In genomic region chr20:6402026-6402425, GRCh38 we compare ENCODE assay signal across 28 cellular contexts.
"Had no signal": no experiment of that assay in that cellular context is flagged by ENCODE, and none has a peak within 500 bp of the region (broad histone marks: within the 10 kb centered on the region; RNA-seq: fewer than 3 reads in every experiment).

No MANE protein-coding gene starts in this region.

- H2AFZ ChIP-seq: neural progenitor cell had no signal

- H3K27ac ChIP-seq: body of pancreas, dorsolateral prefrontal cortex, esophagus squamous epithelium, heart right ventricle, lower lobe of right lung, neural progenitor cell, sigmoid colon, thoracic aorta, vagina had no signal

- H3K4me2 ChIP-seq: neural progenitor cell had no signal

- H3K4me1 ChIP-seq: body of pancreas, esophagus squamous epithelium, heart right ventricle, lower lobe of right lung, neural progenitor cell, sigmoid colon, vagina had no signal

- H3K4me3 ChIP-seq: body of pancreas, dorsolateral prefrontal cortex, esophagus squamous epithelium, heart right ventricle, lower lobe of right lung, neural progenitor cell, sigmoid colon, thoracic aorta, vagina had no signal

- H3K9ac ChIP-seq: neural progenitor cell had no signal

- DNase-seq: activated CD4-positive, alpha-beta T cell treated with anti-CD3 and anti-CD28 coated beads, Interleukin-2, amount 50 U/mL, for 4 hours; activated CD8-positive, alpha-beta memory T cell treated with anti-CD3 and anti-CD28 coated beads, Interleukin-2, amount 50 U/mL, for 48 hours; activated naive CD4-positive, alpha-beta T cell treated with anti-CD3 and anti-CD28 coated beads for 36 hours; activated naive CD8-positive, alpha-beta T cell treated with anti-CD3 and anti-CD28 coated beads, Interleukin-2, amount 10 ng/mL, durations not matched to agents 7 days and 5 days; activated T-cell treated with anti-CD3 and anti-CD28 coated beads, Interleukin-2, amount 50 U/mL, for 4 hours; amygdala; body of pancreas; caudate nucleus; dorsolateral prefrontal cortex; effector memory CD8-positive, alpha-beta T cell; esophagus squamous epithelium; heart right ventricle; kidney; lower lobe of right lung; naive thymus-derived CD8-positive, alpha-beta T cell; retina; sigmoid colon; stimulated activated CD4-positive, alpha-beta T cell treated with anti-CD3 and anti-CD28 coated beads, Interleukin-4, amount 100 ng/mL, for 1 hour; stimulated activated naive CD4-positive, alpha-beta T cell; T-helper 1 cell had no signal

- H3K4me1 Mint-ChIP-seq: activated naive CD8-positive, alpha-beta T cell treated with anti-CD3 and anti-CD28 coated beads, Interleukin-2, amount 10 ng/mL, durations not matched to agents 7 days and 5 days; naive thymus-derived CD8-positive, alpha-beta T cell; neural progenitor cell had no signal

- H3K27ac Mint-ChIP-seq: activated naive CD4-positive, alpha-beta T cell treated with anti-CD3 and anti-CD28 coated beads for 36 hours; activated naive CD8-positive, alpha-beta T cell treated with anti-CD3 and anti-CD28 coated beads, Interleukin-2, amount 10 ng/mL, durations not matched to agents 7 days and 5 days; activated T-helper 2 cell treated with anti-CD3 and anti-CD28 coated beads, Interferon-gamma antibody, Interleukin-2, Interleukin-4, amounts not matched to agents 10 μg/mL and 5 μg/mL and 100 μg/mL, durations not matched to agents 14 hours and 24 hours and 36 hours; effector memory CD8-positive, alpha-beta T cell; naive thymus-derived CD8-positive, alpha-beta T cell; neural progenitor cell; progenitor cell of endocrine pancreas; type B pancreatic cell; WTC11 had no signal

- H3K27me3 Mint-ChIP-seq: activated naive CD8-positive, alpha-beta T cell treated with anti-CD3 and anti-CD28 coated beads, Interleukin-2, amount 10 ng/mL, durations not matched to agents 7 days and 5 days; effector memory CD8-positive, alpha-beta T cell; progenitor cell of endocrine pancreas had no signal

- H3K36me3 Mint-ChIP-seq: activated naive CD8-positive, alpha-beta T cell treated with anti-CD3 and anti-CD28 coated beads, Interleukin-2, amount 10 ng/mL, durations not matched to agents 7 days and 5 days; naive thymus-derived CD8-positive, alpha-beta T cell; neural progenitor cell; type B pancreatic cell; WTC11 had no signal

- H3K9me3 Mint-ChIP-seq: activated naive CD4-positive, alpha-beta T cell treated with anti-CD3 and anti-CD28 coated beads for 36 hours; activated naive CD8-positive, alpha-beta T cell treated with anti-CD3 and anti-CD28 coated beads, Interleukin-2, amount 10 ng/mL, durations not matched to agents 7 days and 5 days; activated T-cell treated with anti-CD3 and anti-CD28 coated beads, Interleukin-2, amount 50 U/mL, for 4 hours; activated T-helper 2 cell treated with anti-CD3 and anti-CD28 coated beads, Interferon-gamma antibody, Interleukin-2, Interleukin-4, amounts not matched to agents 10 μg/mL and 5 μg/mL and 100 μg/mL, durations not matched to agents 14 hours and 24 hours and 36 hours; neural progenitor cell had no signal

- ATAC-seq: activated T-cell treated with anti-CD3 and anti-CD28 coated beads, Interleukin-2, amount 50 U/mL, for 4 hours; body of pancreas; effector memory CD8-positive, alpha-beta T cell; heart right ventricle; left lobe of liver; lower lobe of right lung; naive thymus-derived CD8-positive, alpha-beta T cell; WTC11 had no signal

- H3K27me3 ChIP-seq: body of pancreas, esophagus squamous epithelium, heart right ventricle, neural progenitor cell, sigmoid colon, vagina had no signal

- H3K4me3 Mint-ChIP-seq: activated naive CD4-positive, alpha-beta T cell treated with anti-CD3 and anti-CD28 coated beads for 36 hours; activated naive CD8-positive, alpha-beta T cell treated with anti-CD3 and anti-CD28 coated beads, Interleukin-2, amount 10 ng/mL, durations not matched to agents 7 days and 5 days; activated T-cell treated with anti-CD3 and anti-CD28 coated beads, Interleukin-2, amount 50 U/mL, for 4 hours; effector memory CD8-positive, alpha-beta T cell; naive thymus-derived CD8-positive, alpha-beta T cell; neural progenitor cell; type B pancreatic cell; WTC11 had no signal

- H3K9me3 ChIP-seq: body of pancreas, heart right ventricle, lower lobe of right lung, sigmoid colon, thoracic aorta, vagina had no signal

- H3K36me3 ChIP-seq: esophagus squamous epithelium, heart right ventricle, lower lobe of right lung, neural progenitor cell, sigmoid colon, thoracic aorta, vagina had no signal
